In genomic region chr16:2474877-2475412, GRCh38 we compare ENCODE assay signal across 8 cellular contexts. TPM values are rescaled to one million over a fixed set of nuclear protein-coding genes. Genes with fewer than 3 reads are reported as not detected.
DNase-seq lines count a peak whose midpoint lies in the region; ATAC-seq, FAIRE-seq and TF ChIP-seq lines count a peak whose summit lies in the region.

Gene TBC1D24 (plus strand): TSS chr16:2475127. CDS start chr16:2496149, 21,022 bp downstream.

- TF ChIP-seq POLR2A in GM12892 (IDR thresholded peaks at IDR 0.05; ENCODE audit: low read depth, low read length), result peak; percentile 46; the same call in 1 of the 2 replicates

- DNase-seq in GM12892 (ENCODE audit: insufficient read length) (peak; percentile 100), NCI-H2171 (lab: John Stamatoyannopoulos, UW) (peak; percentile 71), iris pigment epithelial cell (ENCODE audit: low read depth) (peak; percentile 70), smooth muscle cell of the brain vasculature (ENCODE audit: low read depth, low spot score) (peak; percentile 36)
- peak; percentile 62 for DNase-seq in central memory CD4-positive, alpha-beta T cell

- FAIRE-seq in GM12892 (lab: Jason Lieb, UNC), result peak; percentile 97

- ATAC-seq in HG02759 (IDR thresholded peaks at IDR 0.05; ENCODE audit: unreplicated experiment) (peak; percentile 67), HG03439 (IDR thresholded peaks at IDR 0.05; ENCODE audit: unreplicated experiment) (no peak)
- ATAC-seq in activated CD4-positive, CD25-positive, alpha-beta regulatory T cell treated with anti-CD3 and anti-CD28 coated beads, Interleukin-2, amount 50 U/mL, for 24 hours, result peak; percentile 65 to 69

RNA-seq across cellular contexts. Expression of gene TBC1D24, which starts in this region (rescaled TPM):
- 2.7 TPM for polyA plus RNA-seq in GM12892 (2012; ENCODE audit: missing spikeins)

Comparison
In these comparisons a context has a peak if more than half of its experiments do, and no peak if none do; other contexts are left out.
1. DNase-seq: peak in every context shown above with its lines; median percentile 100 in GM12892; 71 in NCI-H2171; 70 in iris pigment epithelial cell; 62 in central memory CD4-positive, alpha-beta T cell; 36 in smooth muscle cell of the brain vasculature.